21 cellular contexts compared by ENCODE assay signal in genomic region chr1:98919652-98920051, GRCh38.
"Had no signal": no experiment of that assay in that cellular context is flagged by ENCODE, and none has a peak within 500 bp of the region (broad histone marks: within the 10 kb centered on the region; RNA-seq: fewer than 3 reads in every experiment).

No MANE protein-coding gene starts in this region.

- ATAC-seq: gastrocnemius medialis; left cardiac atrium; lower lobe of right lung; natural killer cell treated with Interleukin-12 subunit alpha and Interleukin-12 subunit beta and Interleukin-15 and Interleukin-18, amount 100 ng/mL, for 72 hours; psoas muscle; sciatic nerve had no signal

- FAIRE-seq: endothelial cell of umbilical vein, urothelium cell line had no signal

- H3K27ac ChIP-seq: coronary artery, gastrocnemius medialis, left ventricle myocardium inferior, lower lobe of right lung, parathyroid adenoma, psoas muscle, skin epidermis, stomach, thoracic aorta had no signal

- H3K9ac ChIP-seq: parathyroid adenoma had no signal

- H2AFZ ChIP-seq: parathyroid adenoma had no signal

- H3K36me3 ChIP-seq: gastrocnemius medialis, left ventricle myocardium inferior, lower lobe of right lung, stomach, thoracic aorta had no signal

- DNase-seq: effector CD4-positive, alpha-beta T cell; endodermal cell; gastrocnemius medialis; islet precursor cell; left cardiac atrium; left ventricle myocardium inferior; lower lobe of right lung; occipital lobe; psoas muscle; retina; stimulated activated naive CD4-positive, alpha-beta T cell; stomach; substantia nigra had no signal

- H3K27me3 ChIP-seq: gastrocnemius medialis, stomach had no signal

- H3K9me3 ChIP-seq: gastrocnemius medialis, left ventricle myocardium inferior, lower lobe of right lung, psoas muscle, stomach, thoracic aorta had no signal

- H3K4me3 ChIP-seq: coronary artery, gastrocnemius medialis, left ventricle myocardium inferior, lower lobe of right lung, psoas muscle, skin epidermis, stomach, thoracic aorta had no signal

- H3K79me2 ChIP-seq: parathyroid adenoma had no signal

- H3K4me1 ChIP-seq: gastrocnemius medialis, left ventricle myocardium inferior, lower lobe of right lung, parathyroid adenoma, psoas muscle, stomach had no signal
